8 cellular contexts compared by ENCODE assay signal in genomic region chr17:2214887-2215615, GRCh38.
DNase-seq lines count a peak whose midpoint lies in the region; FAIRE-seq and TF ChIP-seq lines count a peak whose summit lies in the region.

No MANE protein-coding gene starts in this region.

- H3K4me3 ChIP-seq in AG10803 (ENCODE audit: low read length) (peak overlapping the region; percentile 39), coronary artery (peak overlapping the region; percentile 49), muscle layer of duodenum (ENCODE audit: low read depth in 1 of 2, low read length in 2 of 2) (peak overlapping the region; percentile 28 to 38), HAP-1 (no peak overlapping the region)

- in situ Hi-C loops in HAP-1 (cut with MboI; ENCODE audit: low sequenced_read_pairs) = no loop called here

- FAIRE-seq in D721Med (lab: Jason Lieb, UNC) = no peak

- no peaks in the 10 kb centered on the region for H3K9me3 ChIP-seq in muscle layer of duodenum (ENCODE audit: control insufficient read depth in 1 of 2, low read length in 2 of 2)
- no peaks in the 10 kb centered on the region for H3K9me3 ChIP-seq in HAP-1

- DNase-seq in AG10803 (ENCODE audit: low read depth) (peak; percentile 80), MV-4-11 (lab: John Stamatoyannopoulos, UW) (peak; percentile 26), coronary artery (ENCODE audit: low spot score) (no peak), NCI-H446 treated with DMSO at 0.1 percent for 48 hours (lab: John Stamatoyannopoulos, UW) (no peak), NCI-H1417 treated with DMSO at 0.1 percent for 48 hours (lab: John Stamatoyannopoulos, UW) (no peak), D721Med (ENCODE audit: insufficient read length, low spot score) (no peak), HAP-1 (ENCODE audit: low spot score in 2 of 2) (no peak)

- H3K4me1 ChIP-seq in muscle layer of duodenum (ENCODE audit: control insufficient read depth in 1 of 2, insufficient read depth in 2 of 2, low read length in 2 of 2) = peaks cover 16 to 32% of the 10 kb centered on the region in 2 donors
- H3K4me1 ChIP-seq in HAP-1 = no peaks in the 10 kb centered on the region

- H3K36me3 ChIP-seq in muscle layer of duodenum (ENCODE audit: control insufficient read depth in 1 of 2, insufficient read depth in 2 of 2, low read length in 2 of 2) (peaks cover 0 to 20% of the 10 kb centered on the region in 2 donors), HAP-1 (replicated peaks) (no peaks in the 10 kb centered on the region)

- TF ChIP-seq CTCF in AG10803 (conservative IDR thresholded peaks at IDR 0.05; ENCODE audit: low read length) = no peak
- no peak for TF ChIP-seq CTCF in coronary artery (IDR thresholded peaks at IDR 0.05)
- TF ChIP-seq CTCF in D721Med (IDR thresholded peaks at IDR 0.05; ENCODE audit: insufficient read depth, missing control alignments) = no peak

- peak overlapping the region; percentile 81 to 88 for H3K27ac ChIP-seq in coronary artery
- peak overlapping the region; percentile 96 for H3K27ac ChIP-seq in muscle layer of duodenum (ENCODE audit: low read length)

- H3K27me3 ChIP-seq in muscle layer of duodenum (ENCODE audit: low read depth, low read length) = no peaks in the 10 kb centered on the region
- no peaks in the 10 kb centered on the region for H3K27me3 ChIP-seq in HAP-1 (ENCODE audit: low read depth)

Comparison
In these comparisons a context has a peak if more than half of its experiments do, and no peak if none do; other contexts are left out.
1. DNase-seq: peak in AG10803 (single experiment) and MV-4-11 (single experiment); none in coronary artery (single experiment), NCI-H446 treated with DMSO at 0.1 percent for 48 hours (single experiment), NCI-H1417 treated with DMSO at 0.1 percent for 48 hours (single experiment), D721Med (single experiment) and HAP-1 (0 of 2).